In genomic region chr3:108100906-108101305, GRCh38 we compare ENCODE assay signal across 9 cellular contexts. TPM values are rescaled to one million over a fixed set of nuclear protein-coding genes. Genes with fewer than 3 reads are reported as not detected.
DNase-seq lines count a peak whose midpoint lies in the region; ATAC-seq and TF ChIP-seq lines count a peak whose summit lies in the region.
"Had no signal": no experiment of that assay in that cellular context is flagged by ENCODE, and none has a peak within 500 bp of the region (broad histone marks: within the 10 kb centered on the region; RNA-seq: fewer than 3 reads in every experiment).

No MANE protein-coding gene starts in this region.

- no peak for TF ChIP-seq CTCF in OCI-LY7 (conservative IDR thresholded peaks at IDR 0.05; ENCODE audit: low read length)

- no peaks in the 10 kb centered on the region for H3K79me2 ChIP-seq in OCI-LY7 (ENCODE audit: insufficient read depth, low read depth, low read length)

- no peaks in the 10 kb centered on the region for H3K9me2 ChIP-seq in OCI-LY7 (ENCODE audit: insufficient read depth, low read length)

- H3K9me3 ChIP-seq in OCI-LY7 (ENCODE audit: low read length) = no peaks in the 10 kb centered on the region
- no peaks in the 10 kb centered on the region for H3K9me3 ChIP-seq in HAP-1

- in situ Hi-C loops in HAP-1 (cut with MboI; ENCODE audit: low sequenced_read_pairs) = no loop called here

- POLR2A ChIA-PET in OCI-LY7 (lab: Charles Lee) = interaction anchor here (0.6 to 1.8 kb wide), 7 partner anchors 8 to 153 kb away, joined by 3 to 13 read pairs (median 4); no protein-coding TSS in a partner anchor

- H3K4me1 Mint-ChIP-seq in stimulated activated naive B cell treated with anti-CD40 and anti-IgM and Interleukin-4, amounts not matched to agents 10 μg/mL and 1 μg/mL and 100 μg/mL, for 72 hours = peaks cover 66 to 93% of the 10 kb centered on the region in 2 donors

- H3K27ac Mint-ChIP-seq in stimulated activated naive B cell treated with anti-CD40 and anti-IgM and Interleukin-4, amounts not matched to agents 10 μg/mL and 1 μg/mL and 100 μg/mL, for 72 hours = peak overlapping the region; percentile 95

- H3K4me1 ChIP-seq in OCI-LY7 (ENCODE audit: insufficient read depth, low read length, poor library complexity, severe bottlenecking) (peaks cover 39% of the 10 kb centered on the region), HAP-1 (peaks cover 4% of the 10 kb centered on the region; the same call in 1 of the 2 replicates)

- no peaks in the 10 kb centered on the region for H4K20me1 ChIP-seq in OCI-LY7 (ENCODE audit: insufficient read depth, low read length)

- ATAC-seq in HG03064 (IDR thresholded peaks at IDR 0.05; ENCODE audit: low read depth, unreplicated experiment) = peak; percentile 92
- peak; percentile 86 to 91 for ATAC-seq in stimulated activated naive B cell treated with anti-CD40 and anti-IgM and Interleukin-4, amounts not matched to agents 10 μg/mL and 1 μg/mL and 100 μg/mL, for 72 hours (replicated peaks)

- peak overlapping the region; percentile 59 for H3K4me2 ChIP-seq in OCI-LY7 (ENCODE audit: low read length)

- H3K4me3 ChIP-seq in OCI-LY7 (ENCODE audit: low read depth, low read length, poor library complexity, severe bottlenecking) (peak overlapping the region; percentile 1), HAP-1 (no peak overlapping the region)

- CTCF ChIA-PET in OCI-LY7 (lab: Charles Lee; ENCODE audit: unreplicated experiment) = interaction anchor here (1.6 kb wide), 1 partner anchor 25 kb away, joined by 3 read pairs; no protein-coding TSS in a partner anchor

- peak overlapping the region; percentile 1; the same call in 1 of the 2 replicates for H2AFZ ChIP-seq in OCI-LY7 (ENCODE audit: low read length)

- DNase-seq in activated effector memory CD4-positive, alpha-beta T cell treated with anti-CD3 and anti-CD28 coated beads, Interleukin-2, amount 50 U/mL, for 16 hours = peak; percentile 63
- DNase-seq in activated effector memory CD4-positive, alpha-beta T cell treated with Interleukin-2 at 50 U/mL for 16 hours = no peak
- DNase-seq in OCI-LY7 (ENCODE audit: low spot score) (peak; percentile 90), HAP-1 (ENCODE audit: low spot score in 2 of 2) (no peak), NCI-H2196 treated with DMSO at 0.1 percent for 48 hours (lab: John Stamatoyannopoulos, UW; ENCODE audit: unreplicated experiment) (no peak), NCI-H1048 (lab: John Stamatoyannopoulos, UW) (no peak)
- peak; percentile 70 for DNase-seq in stimulated activated naive B cell treated with anti-CD40 and anti-IgM and Interleukin-4, amounts not matched to agents 10 μg/mL and 1 μg/mL and 100 μg/mL, for 72 hours

- H3K27me3 Mint-ChIP-seq in stimulated activated naive B cell treated with anti-CD40 and anti-IgM and Interleukin-4, amounts not matched to agents 10 μg/mL and 1 μg/mL and 100 μg/mL, for 72 hours = no peaks in the 10 kb centered on the region

- intact Hi-C loops in OCI-LY7 (cut with micrococcal nuclease; ENCODE audit: unreplicated experiment) = no loop called here

- BruUV-seq in OCI-LY7 (replicated peaks; lab: Mats Ljungman, UMichigan) = no TSS peak

- peaks cover 0 to 16% of the 10 kb centered on the region in 2 donors for H3K36me3 Mint-ChIP-seq in stimulated activated naive B cell treated with anti-CD40 and anti-IgM and Interleukin-4, amounts not matched to agents 10 μg/mL and 1 μg/mL and 100 μg/mL, for 72 hours

- H3K27ac ChIP-seq in OCI-LY7 (ENCODE audit: low read depth, low read length, poor library complexity, severe bottlenecking) = peak overlapping the region; percentile 70
- H3K27ac ChIP-seq: C4-2B had no signal

- peaks cover 0 to 1% of the 10 kb centered on the region in 2 donors for H3K9me3 Mint-ChIP-seq in stimulated activated naive B cell treated with anti-CD40 and anti-IgM and Interleukin-4, amounts not matched to agents 10 μg/mL and 1 μg/mL and 100 μg/mL, for 72 hours

- H3K4me3 Mint-ChIP-seq in stimulated activated naive B cell treated with anti-CD40 and anti-IgM and Interleukin-4, amounts not matched to agents 10 μg/mL and 1 μg/mL and 100 μg/mL, for 72 hours = peak overlapping the region; percentile 54 to 63

- peaks cover 2% of the 10 kb centered on the region; the same call in 1 of the 2 replicates for H3K27me3 ChIP-seq in HAP-1 (ENCODE audit: low read depth)

- no peaks in the 10 kb centered on the region for H3K36me3 ChIP-seq in OCI-LY7 (ENCODE audit: insufficient read depth, low read length)
- no peaks in the 10 kb centered on the region for H3K36me3 ChIP-seq in HAP-1 (replicated peaks)

RNA-seq across cellular contexts. Expression of gene CD47, which starts 10.1 kb away (rescaled TPM):
- total RNA-seq in OCI-LY7 (2014; rRNA removed; shearing (Covaris generic)) = 40.8 and 43.9 TPM in 2 replicates
- 50.0 and 59.9 TPM in 2 replicates for total RNA-seq in OCI-LY7 (2022)

Comparison
In these comparisons a context has a peak if more than half of its experiments do, and no peak if none do; other contexts are left out.
1. DNase-seq: peak in activated effector memory CD4-positive, alpha-beta T cell treated with anti-CD3 and anti-CD28 coated beads, Interleukin-2, amount 50 U/mL, for 16 hours (single experiment), OCI-LY7 (single experiment) and stimulated activated naive B cell treated with anti-CD40 and anti-IgM and Interleukin-4, amounts not matched to agents 10 μg/mL and 1 μg/mL and 100 μg/mL, for 72 hours (single experiment); none in activated effector memory CD4-positive, alpha-beta T cell treated with Interleukin-2 at 50 U/mL for 16 hours (single experiment), HAP-1 (0 of 2), NCI-H2196 treated with DMSO at 0.1 percent for 48 hours (single experiment) and NCI-H1048 (single experiment).